12 cellular contexts compared by ENCODE assay signal in genomic region chr7:2845193-2845592, GRCh38. TPM values are rescaled to one million over a fixed set of nuclear protein-coding genes. Genes with fewer than 3 reads are reported as not detected.
DNase-seq lines count a peak whose midpoint lies in the region; ATAC-seq, FAIRE-seq and TF ChIP-seq lines count a peak whose summit lies in the region.
"Had no signal": no experiment of that assay in that cellular context is flagged by ENCODE, and none has a peak within 500 bp of the region (broad histone marks: within the 10 kb centered on the region; RNA-seq: fewer than 3 reads in every experiment).

No MANE protein-coding gene starts in this region.

- TF ChIP-seq POLR2A in HepG2 (IDR thresholded peaks at IDR 0.05; ENCODE audit: insufficient read depth in 1 of 2, low read depth in 2 of 2, low read length in 2 of 2) (no peak), right lobe of liver (IDR thresholded peaks at IDR 0.05) (no peak)

- H3K14ac ChIP-seq in mesenchymal stem cell (ENCODE audit: low read length in 2 of 2): no peak overlapping the region

- H3K36me3 Mint-ChIP-seq in activated CD4-positive, alpha-beta memory T cell treated with anti-CD3 and anti-CD28 coated beads for 36 hours: peaks cover 7% of the 10 kb centered on the region

- TF ChIP-seq EP300 in HepG2 (IDR thresholded peaks at IDR 0.05; ENCODE audit: low read depth in 2 of 2, low read length in 2 of 2): no peak
- TF ChIP-seq EP300 in HepG2 (CRISPR knock-in tag; IDR thresholded peaks at IDR 0.05; ENCODE audit: borderline replicate concordance): no peak

- FAIRE-seq in HepG2 (lab: Jason Lieb, UNC) (no peak), urothelium cell line (lab: Jason Lieb, UNC) (peak; percentile 63)

- peak overlapping the region in 1 of 2 experiments; percentile 64 for H3K4ac ChIP-seq in mesenchymal stem cell (ENCODE audit: low read depth in 1 of 2, low read length in 2 of 2)

- 73% methylated on average over 10 of the region's 10 CpGs for WGBS in HepG2 (ENCODE audit: low lambda C conversion rate)
- 83% methylated on average over 10 of the region's 10 CpGs for WGBS in right lobe of liver (ENCODE audit: insufficient coverage, low coverage, low lambda C conversion rate, missing lambda C conversion rate)
- WGBS in mesenchymal stem cell: 98% methylated on average over 10 of the region's 10 CpGs

- POLR2A ChIA-PET in HepG2 (lab: Yijun Ruan, JAX): interaction anchor here (0.6 to 1.1 kb wide), 8 partner anchors 10 to 46 kb away, joined by 3 to 5 read pairs (median 3); no protein-coding TSS in a partner anchor
- POLR2A ChIA-PET in activated CD4-positive, alpha-beta memory T cell treated with anti-CD3 and anti-CD28 coated beads for 36 hours (lab: Charles Lee): interaction anchor here (0.7 kb wide), 1 partner anchor 9 kb away, joined by 5 read pairs; no protein-coding TSS in a partner anchor

- ATAC-seq in HepG2 (no peak), right lobe of liver (no peak), HG03378 (IDR thresholded peaks at IDR 0.05; ENCODE audit: unreplicated experiment) (no peak)
- no peak for ATAC-seq in activated CD4-positive, CD25-positive, alpha-beta regulatory T cell treated with anti-CD3 and anti-CD28 coated beads, Interleukin-2, amount 50 U/mL, for 24 hours

- H3K27ac Mint-ChIP-seq in activated CD4-positive, alpha-beta memory T cell treated with anti-CD3 and anti-CD28 coated beads for 36 hours: no peak overlapping the region

- no peaks in the 10 kb centered on the region for H4K20me1 ChIP-seq in HepG2 (ENCODE audit: insufficient read depth, low read length)

- H4K91ac ChIP-seq in mesenchymal stem cell (ENCODE audit: low read length): no peak overlapping the region

- TF ChIP-seq RAD21 in HepG2 (CRISPR knock-in tag; IDR thresholded peaks at IDR 0.05): no peak

- no peaks in the 10 kb centered on the region for H3K9me3 Mint-ChIP-seq in activated CD4-positive, alpha-beta memory T cell treated with anti-CD3 and anti-CD28 coated beads for 36 hours

- H2AFZ ChIP-seq in HepG2 (ENCODE audit: low read length) (no peak overlapping the region), mesenchymal stem cell (ENCODE audit: low read depth, low read length) (no peak overlapping the region)

- BruUV-seq in HepG2 (replicated peaks; lab: Mats Ljungman, UMichigan): no TSS peak

- TF ChIP-seq CTCF in HepG2 (CRISPR knock-in tag; IDR thresholded peaks at IDR 0.05) (no peak), right lobe of liver (IDR thresholded peaks at IDR 0.05) (no peak)

- no peak overlapping the region for H4K8ac ChIP-seq in mesenchymal stem cell (ENCODE audit: low read length)

- H3K9me3 ChIP-seq in HepG2 (ENCODE audit: low read length): no peaks in the 10 kb centered on the region
- H3K9me3 ChIP-seq in right lobe of liver: no peaks in the 10 kb centered on the region
- no peaks in the 10 kb centered on the region for H3K9me3 ChIP-seq in mesenchymal stem cell (ENCODE audit: control insufficient read depth, low read length)
- H3K9me3 ChIP-seq: HAP-1, heart right ventricle, uterus had no signal

- DNase-seq in HepG2 (ENCODE audit: low spot score) (no peak), right lobe of liver (no peak), mesenchymal stem cell (no peak), urothelium cell line (ENCODE audit: low spot score) (no peak), substantia nigra (lab: John Stamatoyannopoulos, UW) (no peak)
- DNase-seq in activated CD4-positive, alpha-beta memory T cell treated with anti-CD3 and anti-CD28 coated beads for 36 hours: no peak
- DNase-seq: activated CD4-positive, alpha-beta T cell treated with anti-CD3 and anti-CD28 coated beads for 1 hour; heart right ventricle; uterus had no signal

- H3K27ac ChIP-seq in HepG2 (ENCODE audit: extremely low read length, insufficient read depth, low read length): peak overlapping the region; percentile 72
- no peak overlapping the region for H3K27ac ChIP-seq in right lobe of liver
- H3K27ac ChIP-seq in mesenchymal stem cell (ENCODE audit: low read length, poor library complexity, severe bottlenecking): no peak overlapping the region
- H3K27ac ChIP-seq in substantia nigra (ENCODE audit: low read depth, low read length, poor library complexity, severe bottlenecking): no peak overlapping the region

- CTCF ChIA-PET in HepG2 (lab: Yijun Ruan, JAX; ENCODE audit: low intra/inter-chr PET ratio, low total read pairs): no interaction called here
- CTCF ChIA-PET in activated CD4-positive, alpha-beta memory T cell treated with anti-CD3 and anti-CD28 coated beads for 36 hours (lab: Charles Lee): interaction anchor here (0.9 to 1.3 kb wide), 2 partner anchors 10 to 19 kb away, joined by 3 to 7 read pairs; no protein-coding TSS in a partner anchor

- no peak overlapping the region for H2BK15ac ChIP-seq in mesenchymal stem cell (ENCODE audit: low read depth, poor library complexity, severe bottlenecking)

- H3K4me2 ChIP-seq in HepG2 (ENCODE audit: low read depth, low read length) (peak overlapping the region; percentile 89), mesenchymal stem cell (ENCODE audit: low read length, poor library complexity, severe bottlenecking) (no peak overlapping the region)

- peaks cover 36% of the 10 kb centered on the region for H3K79me2 ChIP-seq in HepG2 (ENCODE audit: insufficient read depth, low read length)

- no peak overlapping the region for H2BK5ac ChIP-seq in mesenchymal stem cell (ENCODE audit: low read depth, low read length, poor library complexity, severe bottlenecking)

- H3K9ac ChIP-seq in HepG2 (ENCODE audit: insufficient read depth, low read depth, low read length): peak overlapping the region; percentile 69
- no peak overlapping the region for H3K9ac ChIP-seq in mesenchymal stem cell (ENCODE audit: low read length)

- H3K4me1 ChIP-seq in HepG2 (ENCODE audit: insufficient read depth, low read length): peaks cover 56% of the 10 kb centered on the region
- peaks cover 0 to 9% (median 0%) of the 10 kb centered on the region in 4 donors for H3K4me1 ChIP-seq in right lobe of liver
- H3K4me1 ChIP-seq in mesenchymal stem cell (ENCODE audit: control insufficient read depth, insufficient read depth, low read depth, low read length): peaks cover 13% of the 10 kb centered on the region

- no peaks in the 10 kb centered on the region for H3K27me3 Mint-ChIP-seq in activated CD4-positive, alpha-beta memory T cell treated with anti-CD3 and anti-CD28 coated beads for 36 hours

- peak overlapping the region in 2 of 3 experiments; percentile 62 to 66; a peak in 3 of 6 replicates for H3K4me3 ChIP-seq in HepG2 (replicated peaks in 1 of 3; ENCODE audit: insufficient read depth in 1 of 3, low read depth in 2 of 3, low read length in 3 of 3)
- H3K4me3 ChIP-seq in right lobe of liver: no peak overlapping the region
- H3K4me3 ChIP-seq in mesenchymal stem cell (ENCODE audit: insufficient read depth in 1 of 2, low read depth in 1 of 2, low read length in 2 of 2): peak overlapping the region in 1 of 2 experiments; percentile 80

- peaks cover 37% of the 10 kb centered on the region for H3K4me1 Mint-ChIP-seq in activated CD4-positive, alpha-beta memory T cell treated with anti-CD3 and anti-CD28 coated beads for 36 hours (ENCODE audit: low read depth)

- no peak overlapping the region for H2BK12ac ChIP-seq in mesenchymal stem cell (ENCODE audit: low read length in 2 of 2)

- H3K36me3 ChIP-seq in HepG2 (replicated peaks in 1 of 2; ENCODE audit: control insufficient read depth in 1 of 2, insufficient read depth in 2 of 2, low read length in 2 of 2): peaks cover 0 to 12% of the 10 kb centered on the region in 2 experiments; a peak in 2 of 5 replicates
- H3K36me3 ChIP-seq in right lobe of liver: no peaks in the 10 kb centered on the region
- H3K36me3 ChIP-seq in mesenchymal stem cell (ENCODE audit: control insufficient read depth in 1 of 2, insufficient read depth in 2 of 2, low read depth in 1 of 2, low read length in 2 of 2): peaks cover 3 to 17% of the 10 kb centered on the region in 2 experiments
- H3K36me3 ChIP-seq: uterus had no signal

- peak overlapping the region; percentile 70 for H3K4me3 Mint-ChIP-seq in activated CD4-positive, alpha-beta memory T cell treated with anti-CD3 and anti-CD28 coated beads for 36 hours

- H3K23ac ChIP-seq in mesenchymal stem cell (ENCODE audit: low read length in 2 of 2): no peak overlapping the region

- H3K18ac ChIP-seq in mesenchymal stem cell (ENCODE audit: low read depth in 1 of 2, low read length in 2 of 2): no peak overlapping the region

- intact Hi-C loops in HepG2 (cut with micrococcal nuclease; ENCODE audit: unreplicated experiment): no loop called here
- intact Hi-C loops in right lobe of liver (cut with DNase I): no loop called here
- intact Hi-C loops in activated CD4-positive, alpha-beta memory T cell treated with anti-CD3 and anti-CD28 coated beads for 36 hours (cut with micrococcal nuclease): loop anchor here (2.0 kb wide), 2 partner anchors 18 to 86 kb away; no protein-coding TSS in a partner anchor

- H3K79me1 ChIP-seq in mesenchymal stem cell (replicated peaks; ENCODE audit: low read length, poor library complexity, severe bottlenecking): no peaks in the 10 kb centered on the region

- in situ Hi-C loops in HepG2 (cut with HindIII; ENCODE audit: extremely low pct_ligation_motif_present, low pct_unique_long_range_greater_than_20kb): no loop called here

- H2AK5ac ChIP-seq in mesenchymal stem cell (ENCODE audit: low read length, severe bottlenecking): peak overlapping the region; percentile 39

- H2BK120ac ChIP-seq in mesenchymal stem cell (ENCODE audit: low read depth, low read length): no peak overlapping the region

- H3K27me3 ChIP-seq in HepG2 (ENCODE audit: control insufficient read depth in 1 of 2, insufficient read depth in 2 of 2, low read length in 2 of 2) (no peaks in the 10 kb centered on the region), right lobe of liver (no peaks in the 10 kb centered on the region), mesenchymal stem cell (ENCODE audit: control insufficient read depth in 1 of 2, insufficient read depth in 1 of 2, low read length in 2 of 2) (no peaks in the 10 kb centered on the region)
- H3K27me3 ChIP-seq: heart right ventricle, uterus had no signal

RNA-seq across cellular contexts. Expression of gene GNA12, which starts 1.1 kb away (rescaled TPM):
- total RNA-seq in HepG2 (2016; rRNA removed; fragmentation: Illumina TruSeq; extraction: Trizol): 16.2 and 23.3 TPM in 2 replicates
- total RNA-seq in HepG2 (2016; cell fraction: cytosol; rRNA removed; fragmentation: Illumina TruSeq; extraction: Trizol; ENCODE audit: low read depth): 7.2 and 7.5 TPM in 2 replicates
- total RNA-seq in HepG2 (2016; cell fraction: insoluble cytoplasmic fraction; rRNA removed; fragmentation: Illumina TruSeq; extraction: Trizol): 16.1 and 17.2 TPM in 2 replicates
- total RNA-seq in HepG2 (2016; cell fraction: membrane; rRNA removed; fragmentation: Illumina TruSeq; extraction: Trizol): 26.9 and 27.9 TPM in 2 replicates
- 14.4 and 16.2 TPM in 2 replicates for total RNA-seq in HepG2 (2016; cell fraction: nucleus; rRNA removed; fragmentation: Illumina TruSeq; extraction: Trizol)
- 50.9 and 68.0 TPM in 2 replicates for polyA plus RNA-seq in HepG2 (2011; rRNA removed)
- 45.6 and 47.6 TPM in 2 replicates for polyA plus RNA-seq in HepG2 (2011; cell fraction: cytosol; rRNA removed)
- polyA plus RNA-seq in HepG2 (2011; cell fraction: nucleus; rRNA removed): 34.2 and 39.3 TPM in 2 replicates
- 39.2 and 40.4 TPM in 2 replicates for polyA plus RNA-seq in HepG2 (2012)
- polyA plus RNA-seq in HepG2 (2016; cell fraction: cytosol; fragmentation: Illumina TruSeq; extraction: Trizol; ENCODE audit: low read depth): 11.0 and 12.4 TPM in 2 replicates
- polyA plus RNA-seq in HepG2 (2016; cell fraction: insoluble cytoplasmic fraction; fragmentation: Illumina TruSeq; extraction: Trizol; ENCODE audit: low read depth): 33.6 and 42.6 TPM in 2 replicates
- 39.2 and 40.8 TPM in 2 replicates for polyA plus RNA-seq in HepG2 (2016; cell fraction: membrane; fragmentation: Illumina TruSeq; extraction: Trizol; ENCODE audit: low read depth)
- polyA plus RNA-seq in HepG2 (2016; cell fraction: nucleus; fragmentation: Illumina TruSeq; extraction: Trizol; ENCODE audit: insufficient read depth, low read depth): 26.9 and 29.3 TPM in 2 replicates
- polyA minus RNA-seq in HepG2 (2011; rRNA and poly(A)+ RNA removed; ENCODE audit: low replicate concordance): 54.6 and 166 TPM in 2 replicates
- 37.4 and 48.5 TPM in 2 replicates for polyA minus RNA-seq in HepG2 (2011; cell fraction: cytosol; rRNA and poly(A)+ RNA removed)
- polyA minus RNA-seq in HepG2 (2011; cell fraction: nucleus; rRNA and poly(A)+ RNA removed): 30.9 and 39.8 TPM in 2 replicates
- 10 to 100 TPM; 10.3 to 32.1 (median 14.1) TPM for total RNA-seq in right lobe of liver
- 10 to 100 TPM; 23.6 to 23.7 TPM for total RNA-seq in activated CD4-positive, alpha-beta memory T cell treated with anti-CD3 and anti-CD28 coated beads for 36 hours
- 78.8 TPM for polyA plus RNA-seq in mesenchymal stem cell (2013, experiment 1 of 2)
- 79.8 TPM for polyA plus RNA-seq in mesenchymal stem cell (2013, experiment 2 of 2)

Comparison
In these comparisons a context has a peak if more than half of its experiments do, and no peak if none do; other contexts are left out.
1. H3K4me3 ChIP-seq: peak in HepG2 (2 of 3); none in right lobe of liver (0 of 3).